Comparison of ENCODE assay signal across 23 cellular contexts in genomic region chr18:63457987-63458386, GRCh38. TPM values are rescaled to one million over a fixed set of nuclear protein-coding genes. Genes with fewer than 3 reads are reported as not detected.
"Had no signal": no experiment of that assay in that cellular context is flagged by ENCODE, and none has a peak within 500 bp of the region (broad histone marks: within the 10 kb centered on the region; RNA-seq: fewer than 3 reads in every experiment).

No MANE protein-coding gene starts in this region.

- H3K4me1 ChIP-seq: ascending aorta, parathyroid adenoma, tibial artery had no signal

- H3K27ac ChIP-seq: ascending aorta, brain microvascular endothelial cell, coronary artery, neutrophil, parathyroid adenoma, tibial artery had no signal

- H3K27me3 ChIP-seq: ascending aorta, brain microvascular endothelial cell, neutrophil, tibial artery had no signal

- ATAC-seq: activated naive CD4-positive, alpha-beta T cell treated with anti-CD3 and anti-CD28 coated beads, Interleukin-2, amount 50 U/mL, for 72 hours; activated T-helper 17 cell treated with anti-CD3 and anti-CD28 coated beads, Interleukin-2, amount 50 U/mL, for 72 hours; right cardiac atrium; stimulated activated naive CD8-positive, alpha-beta T cell treated with anti-CD3 and anti-CD28 coated beads, Interleukin-15, amount 100 ng/mL, for 72 hours; T-cell; WTC11 had no signal

- H3K36me3 ChIP-seq: ascending aorta, brain microvascular endothelial cell, neutrophil, tibial artery had no signal

- H3K4me3 ChIP-seq: ascending aorta, coronary artery, tibial artery had no signal

- DNase-seq: activated CD8-positive, alpha-beta memory T cell treated with anti-CD3 and anti-CD28 coated beads, Interleukin-2, amount 50 U/mL, for 4 hours; activated T-cell treated with anti-CD3 and anti-CD28 coated beads, Interleukin-2, amount 50 U/mL, for 24 hours; brain microvascular endothelial cell; endodermal cell; foreskin fibroblast; glutamatergic neuron; hippocampal formation; right cardiac atrium; stimulated activated CD4-positive, alpha-beta T cell treated with anti-CD3 and anti-CD28 coated beads, Interleukin-1b, Interleukin-23, amount 100 ng/mL, for 48 hours; stimulated activated naive CD8-positive, alpha-beta T cell treated with anti-CD3 and anti-CD28 coated beads, Interleukin-15, amount 100 ng/mL, for 72 hours; T-cell; tibial artery had no signal

- H3K9me3 ChIP-seq: ascending aorta, neutrophil, tibial artery had no signal

RNA-seq across cellular contexts. Expression of gene SERPINB5, which starts 18.8 kb away (rescaled TPM):
- total RNA-seq: activated naive CD4-positive, alpha-beta T cell treated with anti-CD3 and anti-CD28 coated beads, Interleukin-2, amount 50 U/mL, for 72 hours; activated T-helper 17 cell treated with anti-CD3 and anti-CD28 coated beads, Interleukin-2, amount 50 U/mL, for 72 hours; ascending aorta; fibroblast of lung; liver; myocyte; right cardiac atrium; skeletal muscle tissue; T-cell had no signal
